In genomic region chr3:114285648-114286230, GRCh38 we compare ENCODE assay signal across 21 cellular contexts. TPM values are rescaled to one million over a fixed set of nuclear protein-coding genes. Genes with fewer than 3 reads are reported as not detected.
A peak's percentile ranks its signal among the peaks of the same experiment; 100 is the strongest.
DNase-seq lines count a peak whose midpoint lies in the region; ATAC-seq, FAIRE-seq and TF ChIP-seq lines count a peak whose summit lies in the region.
"Had no signal": no experiment of that assay in that cellular context is flagged by ENCODE, and none has a peak within 500 bp of the region (broad histone marks: within the 10 kb centered on the region; RNA-seq: fewer than 3 reads in every experiment).

No MANE protein-coding gene starts in this region.

- H3K4me1 Mint-ChIP-seq in activated naive CD4-positive, alpha-beta T cell treated with anti-CD3 and anti-CD28 coated beads for 36 hours (ENCODE audit: low read depth), result peaks cover 11% of the 10 kb centered on the region
- peaks cover 4% of the 10 kb centered on the region for H3K4me1 Mint-ChIP-seq in activated naive CD4-positive, alpha-beta T cell treated with anti-CD3 and anti-CD28 coated beads, Interleukin-2, amount 10 ng/mL, durations not matched to agents 7 days and 5 days
- peaks cover 22% of the 10 kb centered on the region for H3K4me1 Mint-ChIP-seq in activated B cell treated with CpG ODN at 0.5 μM for 24 hours
- peaks cover 20 to 40% of the 10 kb centered on the region in 2 donors for H3K4me1 Mint-ChIP-seq in effector memory CD8-positive, alpha-beta T cell (ENCODE audit: low read depth in 2 of 2)
- H3K4me1 Mint-ChIP-seq: mesothelial cell of epicardium, neural progenitor cell had no signal

- in situ Hi-C loops in GM13976 (cut with MboI; ENCODE audit: low sequenced_read_pairs, unreplicated experiment), result no loop called here

- H3K4me3 Mint-ChIP-seq in activated naive CD4-positive, alpha-beta T cell treated with anti-CD3 and anti-CD28 coated beads for 36 hours, result no peak overlapping the region
- no peak overlapping the region for H3K4me3 Mint-ChIP-seq in activated naive CD4-positive, alpha-beta T cell treated with anti-CD3 and anti-CD28 coated beads, Interleukin-2, amount 10 ng/mL, durations not matched to agents 7 days and 5 days
- H3K4me3 Mint-ChIP-seq in activated B cell treated with CpG ODN at 0.5 μM for 24 hours, result peak overlapping the region; percentile 52
- H3K4me3 Mint-ChIP-seq in effector memory CD8-positive, alpha-beta T cell, result peak overlapping the region; percentile 75 to 80
- H3K4me3 Mint-ChIP-seq: mesothelial cell of epicardium, neural progenitor cell had no signal

- intact Hi-C loops in activated naive CD4-positive, alpha-beta T cell treated with anti-CD3 and anti-CD28 coated beads for 36 hours (cut with micrococcal nuclease), result no loop called here
- intact Hi-C loops in activated B cell treated with CpG ODN at 0.5 μM for 24 hours (cut with micrococcal nuclease), result no loop called here

- DNase-seq in activated naive CD4-positive, alpha-beta T cell treated with anti-CD3 and anti-CD28 coated beads for 36 hours, result no peak
- no peak for DNase-seq in activated naive CD4-positive, alpha-beta T cell treated with anti-CD3 and anti-CD28 coated beads, Interleukin-2, amount 10 ng/mL, durations not matched to agents 7 days and 5 days
- DNase-seq in activated B cell treated with CpG ODN at 0.5 μM for 24 hours (no peak), RPMI8226 (no peak), GM12892 (ENCODE audit: insufficient read length) (no peak), GM13976 (ENCODE audit: low spot score) (no peak)
- no peak for DNase-seq in effector memory CD8-positive, alpha-beta T cell
- DNase-seq: activated CD8-positive, alpha-beta memory T cell treated with anti-CD3 and anti-CD28 coated beads for 24 hours; DMS79 treated with DMSO at 0.1 percent for 48 hours; left colon; NCI-H1105; NCI-H524; small intestine; stimulated activated CD4-positive, alpha-beta T cell treated with anti-CD3 and anti-CD28 coated beads, Interleukin-4, amount 100 ng/mL, for 4 hours; SW 1271; testis had no signal

- H3K27me3 Mint-ChIP-seq in activated naive CD4-positive, alpha-beta T cell treated with anti-CD3 and anti-CD28 coated beads for 36 hours (ENCODE audit: low read depth), result no peaks in the 10 kb centered on the region
- H3K27me3 Mint-ChIP-seq in activated naive CD4-positive, alpha-beta T cell treated with anti-CD3 and anti-CD28 coated beads, Interleukin-2, amount 10 ng/mL, durations not matched to agents 7 days and 5 days, result no peaks in the 10 kb centered on the region
- H3K27me3 Mint-ChIP-seq in activated B cell treated with CpG ODN at 0.5 μM for 24 hours, result no peaks in the 10 kb centered on the region
- no peaks in the 10 kb centered on the region for H3K27me3 Mint-ChIP-seq in effector memory CD8-positive, alpha-beta T cell

- TF ChIP-seq CTCF in activated B cell treated with CpG ODN at 0.5 μM for 24 hours (IDR thresholded peaks at IDR 0.05), result no peak
- TF ChIP-seq CTCF in GM13976 (IDR thresholded peaks at IDR 0.05; ENCODE audit: borderline replicate concordance, control extremely low read depth, extremely low read depth, insufficient read depth, missing control alignments), result no peak

- FAIRE-seq in GM12892 (lab: Jason Lieb, UNC), result no peak
- FAIRE-seq: H54 had no signal

- H3K36me3 Mint-ChIP-seq in activated naive CD4-positive, alpha-beta T cell treated with anti-CD3 and anti-CD28 coated beads for 36 hours (ENCODE audit: low read depth), result no peaks in the 10 kb centered on the region
- H3K36me3 Mint-ChIP-seq in activated naive CD4-positive, alpha-beta T cell treated with anti-CD3 and anti-CD28 coated beads, Interleukin-2, amount 10 ng/mL, durations not matched to agents 7 days and 5 days, result no peaks in the 10 kb centered on the region
- H3K36me3 Mint-ChIP-seq in activated B cell treated with CpG ODN at 0.5 μM for 24 hours (ENCODE audit: low read depth), result no peaks in the 10 kb centered on the region
- H3K36me3 Mint-ChIP-seq in effector memory CD8-positive, alpha-beta T cell (ENCODE audit: insufficient read depth), result peaks cover 3% of the 10 kb centered on the region
- H3K36me3 Mint-ChIP-seq: mesothelial cell of epicardium, neural progenitor cell had no signal

- no peak for TF ChIP-seq POLR2A in GM12892 (IDR thresholded peaks at IDR 0.05; ENCODE audit: low read depth, low read length)

- ATAC-seq in activated B cell treated with CpG ODN at 0.5 μM for 24 hours (ENCODE audit: low read depth), result no peak
- peak; percentile 88 for ATAC-seq in effector memory CD8-positive, alpha-beta T cell (replicated peaks)
- no peak for ATAC-seq in HG03342 (IDR thresholded peaks at IDR 0.05; ENCODE audit: unreplicated experiment)
- ATAC-seq: left colon had no signal

- POLR2A ChIA-PET in activated B cell treated with CpG ODN at 0.5 μM for 24 hours (lab: Charles Lee), result interaction anchor here (0.6 to 1.4 kb wide), 6 partner anchors 11 to 133 kb away, joined by 3 to 7 read pairs (median 4); no protein-coding TSS in a partner anchor

- H3K9me3 Mint-ChIP-seq in activated naive CD4-positive, alpha-beta T cell treated with anti-CD3 and anti-CD28 coated beads for 36 hours, result no peaks in the 10 kb centered on the region
- no peaks in the 10 kb centered on the region for H3K9me3 Mint-ChIP-seq in activated naive CD4-positive, alpha-beta T cell treated with anti-CD3 and anti-CD28 coated beads, Interleukin-2, amount 10 ng/mL, durations not matched to agents 7 days and 5 days
- H3K9me3 Mint-ChIP-seq in activated B cell treated with CpG ODN at 0.5 μM for 24 hours, result peaks cover 2% of the 10 kb centered on the region
- H3K9me3 Mint-ChIP-seq in effector memory CD8-positive, alpha-beta T cell, result no peaks in the 10 kb centered on the region
- H3K9me3 Mint-ChIP-seq: neural progenitor cell had no signal

- CTCF ChIA-PET in activated naive CD4-positive, alpha-beta T cell treated with anti-CD3 and anti-CD28 coated beads for 36 hours (lab: Charles Lee), result interaction anchor here (0.6 kb wide), 1 partner anchor 98 kb away, joined by 3 read pairs; no protein-coding TSS in a partner anchor
- CTCF ChIA-PET in activated naive CD4-positive, alpha-beta T cell treated with anti-CD3 and anti-CD28 coated beads, Interleukin-2, amount 10 ng/mL, durations not matched to agents 7 days and 5 days (lab: Charles Lee), result interaction anchor here (1.1 to 1.5 kb wide), 3 partner anchors 22 to 133 kb away, joined by 3 to 4 read pairs (median 3); no protein-coding TSS in a partner anchor
- CTCF ChIA-PET in activated B cell treated with CpG ODN at 0.5 μM for 24 hours (lab: Charles Lee), result interaction anchor here (0.8 to 1.4 kb wide), 3 partner anchors 72 to 131 kb away, joined by 3 to 4 read pairs (median 3); no protein-coding TSS in a partner anchor

- H3K27ac Mint-ChIP-seq in activated naive CD4-positive, alpha-beta T cell treated with anti-CD3 and anti-CD28 coated beads for 36 hours, result peak overlapping the region; percentile 52
- H3K27ac Mint-ChIP-seq in activated naive CD4-positive, alpha-beta T cell treated with anti-CD3 and anti-CD28 coated beads, Interleukin-2, amount 10 ng/mL, durations not matched to agents 7 days and 5 days, result no peak overlapping the region
- H3K27ac Mint-ChIP-seq in activated B cell treated with CpG ODN at 0.5 μM for 24 hours, result peak overlapping the region; percentile 87
- H3K27ac Mint-ChIP-seq in effector memory CD8-positive, alpha-beta T cell, result peak overlapping the region; percentile 98 to 99
- H3K27ac Mint-ChIP-seq: mesothelial cell of epicardium, neural progenitor cell had no signal

RNA-seq across cellular contexts. Expression of gene TIGIT, which starts 8.1 kb away (rescaled TPM):
- 1 to 10 TPM; 7.3 to 8.8 TPM for total RNA-seq in activated naive CD4-positive, alpha-beta T cell treated with anti-CD3 and anti-CD28 coated beads for 36 hours
- 3.3 and 6.8 TPM in 2 replicates for total RNA-seq in activated B cell treated with CpG ODN at 0.5 μM for 24 hours
- 10.9 TPM for polyA plus RNA-seq in GM12892 (2012; ENCODE audit: missing spikeins)
- total RNA-seq: fibroblast of lung, mesothelial cell of epicardium had no signal
- polyA plus RNA-seq: fibroblast of lung had no signal

RNA-seq across cellular contexts. Expression of gene ZNF80, which starts 48.4 kb away (rescaled TPM):
- under 1 TPM; 0.44 to 0.67 TPM for total RNA-seq in activated naive CD4-positive, alpha-beta T cell treated with anti-CD3 and anti-CD28 coated beads for 36 hours
- total RNA-seq in activated B cell treated with CpG ODN at 0.5 μM for 24 hours, result 0.53 and 0.66 TPM in 2 replicates
- not detected for polyA plus RNA-seq in GM12892 (2012; ENCODE audit: missing spikeins)
- total RNA-seq: fibroblast of lung, left colon, mesothelial cell of epicardium had no signal
- polyA plus RNA-seq: fibroblast of lung had no signal

Comparison
In these comparisons a context has a peak if more than half of its experiments do, and no peak if none do; other contexts are left out.
1. H3K4me3 Mint-ChIP-seq: peak in activated B cell treated with CpG ODN at 0.5 μM for 24 hours (single experiment) and effector memory CD8-positive, alpha-beta T cell (2 of 2); none in activated naive CD4-positive, alpha-beta T cell treated with anti-CD3 and anti-CD28 coated beads for 36 hours (single experiment) and activated naive CD4-positive, alpha-beta T cell treated with anti-CD3 and anti-CD28 coated beads, Interleukin-2, amount 10 ng/mL, durations not matched to agents 7 days and 5 days (single experiment).